Comparison of ENCODE assay signal across 13 cellular contexts in the genomic region with DNA sequence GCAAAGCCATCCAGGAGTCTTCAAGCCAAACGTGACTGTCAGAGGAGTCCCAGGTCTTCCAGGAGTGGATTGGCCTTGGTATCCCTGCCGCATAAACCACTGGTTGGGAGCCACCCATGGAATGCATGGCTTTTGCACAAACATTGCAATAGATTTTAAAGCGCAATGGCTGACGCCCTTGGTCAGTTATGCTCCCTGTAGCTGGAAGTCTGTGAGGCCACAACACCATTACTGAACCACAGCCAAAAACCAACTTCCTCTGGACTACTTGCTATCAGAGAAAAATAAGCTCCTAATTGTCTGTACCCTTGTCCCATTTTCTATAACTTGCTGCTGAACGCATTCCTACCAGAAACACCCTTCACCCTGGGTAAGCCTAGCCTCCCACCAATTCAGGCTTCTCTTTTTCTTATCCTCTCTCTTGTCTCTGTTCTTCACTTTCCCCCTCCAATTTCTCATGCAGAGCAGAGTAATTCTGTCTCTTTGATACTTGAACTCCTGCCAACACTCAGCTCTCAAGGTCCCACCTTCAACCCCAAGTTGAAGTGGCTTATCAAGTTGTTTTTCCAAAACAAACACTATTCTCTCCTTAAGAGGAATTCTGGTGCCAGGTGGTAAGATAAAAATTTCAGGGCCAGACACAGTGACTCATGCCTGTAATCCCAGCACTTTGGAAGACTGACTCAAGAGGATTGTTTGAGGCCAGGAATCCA.
A peak's percentile ranks its signal among the peaks of the same experiment; 100 is the strongest.
DNase-seq lines count a peak whose midpoint lies in the region; ATAC-seq, FAIRE-seq and TF ChIP-seq lines count a peak whose summit lies in the region.
"Had no signal": no experiment of that assay in that cellular context is flagged by ENCODE, and none has a peak within 500 bp of the region (broad histone marks: within the 10 kb centered on the region; RNA-seq: fewer than 3 reads in every experiment).

No MANE protein-coding gene starts in this region.

- peaks cover 7% of the 10 kb centered on the region for H3K27me3 Mint-ChIP-seq in activated CD8-positive, alpha-beta T cell treated with anti-CD3 and anti-CD28 coated beads, Interleukin-2, amount 10 ng/mL, durations not matched to agents 7 days and 5 days (ENCODE audit: low read depth)

- 93 to 95% methylated on average over 5 of the region's 5 CpGs for WGBS in mesodermal cell (ENCODE audit: insufficient coverage in 2 of 2), 2 experiments

- peak; percentile 41 for FAIRE-seq in H54 (lab: Jason Lieb, UNC)
- FAIRE-seq: GM18507 had no signal

- H3K4me3 ChIP-seq in astrocyte of the spinal cord (ENCODE audit: low read depth, low read length) (no peak overlapping the region), mesodermal cell (ENCODE audit: extremely low read depth, insufficient read depth, low read length, poor library complexity, severe bottlenecking) (no peak overlapping the region)

- TF ChIP-seq CTCF in astrocyte of the spinal cord (IDR thresholded peaks at IDR 0.05; ENCODE audit: low read depth, low read length), result no peak

- TF ChIP-seq POLR2A in H54 (IDR thresholded peaks at IDR 0.05; ENCODE audit: low read depth, low read length), result no peak

- H3K27ac Mint-ChIP-seq in activated CD8-positive, alpha-beta T cell treated with anti-CD3 and anti-CD28 coated beads, Interleukin-2, amount 10 ng/mL, durations not matched to agents 7 days and 5 days, result no peak overlapping the region
- H3K27ac Mint-ChIP-seq: natural killer cell; stimulated activated memory B cell treated with anti-CD40 and anti-IgM and Interleukin-4, amounts not matched to agents 10 μg/mL and 1 μg/mL and 100 μg/mL, for 72 hours had no signal

- H3K9me3 Mint-ChIP-seq in activated CD8-positive, alpha-beta T cell treated with anti-CD3 and anti-CD28 coated beads, Interleukin-2, amount 10 ng/mL, durations not matched to agents 7 days and 5 days (ENCODE audit: insufficient read depth), result no peaks in the 10 kb centered on the region

- DNase-seq in H54 (ENCODE audit: insufficient read length, low spot score) (no peak), NCI-H2171 (lab: John Stamatoyannopoulos, UW) (peak; percentile 13), astrocyte of the spinal cord (ENCODE audit: low read depth, low spot score) (peak; percentile 70), kidney glomerular epithelial cell (lab: John Stamatoyannopoulos, UW) (no peak), SW480 (ENCODE audit: low spot score) (no peak), HUDEP-2 (lab: John Stamatoyannopoulos, UW; ENCODE audit: unreplicated experiment in 76 of 76) (no peak)
- DNase-seq in activated CD8-positive, alpha-beta T cell treated with anti-CD3 and anti-CD28 coated beads, Interleukin-2, amount 10 ng/mL, durations not matched to agents 7 days and 5 days, result no peak
- DNase-seq: activated gamma-delta T cell, natural killer cell had no signal

- POLR2A ChIA-PET in activated CD8-positive, alpha-beta T cell treated with anti-CD3 and anti-CD28 coated beads, Interleukin-2, amount 10 ng/mL, durations not matched to agents 7 days and 5 days (lab: Charles Lee), result no interaction called here

- H3K36me3 ChIP-seq in mesodermal cell (ENCODE audit: control insufficient read depth, insufficient read depth, low read length), result no peaks in the 10 kb centered on the region

- peak overlapping the region; percentile 57 for H3K27ac ChIP-seq in mesodermal cell (ENCODE audit: low read depth, low read length, severe bottlenecking)
- H3K27ac ChIP-seq: KMS-11 had no signal

- peaks cover 6% of the 10 kb centered on the region for H3K4me1 ChIP-seq in mesodermal cell (ENCODE audit: control insufficient read depth, insufficient read depth, low read length, poor library complexity, severe bottlenecking)

- H3K36me3 Mint-ChIP-seq in activated CD8-positive, alpha-beta T cell treated with anti-CD3 and anti-CD28 coated beads, Interleukin-2, amount 10 ng/mL, durations not matched to agents 7 days and 5 days (ENCODE audit: low read depth), result no peaks in the 10 kb centered on the region
- H3K36me3 Mint-ChIP-seq: natural killer cell had no signal

- no peaks in the 10 kb centered on the region for H3K4me1 Mint-ChIP-seq in activated CD8-positive, alpha-beta T cell treated with anti-CD3 and anti-CD28 coated beads, Interleukin-2, amount 10 ng/mL, durations not matched to agents 7 days and 5 days (ENCODE audit: low read depth)
- H3K4me1 Mint-ChIP-seq: stimulated activated memory B cell treated with anti-CD40 and anti-IgM and Interleukin-4, amounts not matched to agents 10 μg/mL and 1 μg/mL and 100 μg/mL, for 72 hours had no signal

- H3K4me3 Mint-ChIP-seq in activated CD8-positive, alpha-beta T cell treated with anti-CD3 and anti-CD28 coated beads, Interleukin-2, amount 10 ng/mL, durations not matched to agents 7 days and 5 days, result no peak overlapping the region
- H3K4me3 Mint-ChIP-seq: natural killer cell; stimulated activated memory B cell treated with anti-CD40 and anti-IgM and Interleukin-4, amounts not matched to agents 10 μg/mL and 1 μg/mL and 100 μg/mL, for 72 hours had no signal

- H3K9me3 ChIP-seq in mesodermal cell (ENCODE audit: control insufficient read depth, low read length), result peaks cover 15% of the 10 kb centered on the region

- no peak for ATAC-seq in activated CD8-positive, alpha-beta T cell treated with anti-CD3 and anti-CD28 coated beads, Interleukin-2, amount 10 ng/mL, durations not matched to agents 7 days and 5 days
- ATAC-seq: natural killer cell; stimulated activated memory B cell treated with anti-CD40 and anti-IgM and Interleukin-4, amounts not matched to agents 10 μg/mL and 1 μg/mL and 100 μg/mL, for 72 hours had no signal

- in situ Hi-C loops in astrocyte of the spinal cord (cut with HindIII; ENCODE audit: low sequenced_read_pairs), result no loop called here

- CTCF ChIA-PET in activated CD8-positive, alpha-beta T cell treated with anti-CD3 and anti-CD28 coated beads, Interleukin-2, amount 10 ng/mL, durations not matched to agents 7 days and 5 days (lab: Charles Lee), result no interaction called here

Comparison
In these comparisons a context has a peak if more than half of its experiments do, and no peak if none do; other contexts are left out.
1. DNase-seq: peak in NCI-H2171 (single experiment) and astrocyte of the spinal cord (single experiment); none in H54 (single experiment), kidney glomerular epithelial cell (single experiment), SW480 (single experiment), activated CD8-positive, alpha-beta T cell treated with anti-CD3 and anti-CD28 coated beads, Interleukin-2, amount 10 ng/mL, durations not matched to agents 7 days and 5 days (single experiment) and HUDEP-2 (0 of 76).